In the genomic region with DNA sequence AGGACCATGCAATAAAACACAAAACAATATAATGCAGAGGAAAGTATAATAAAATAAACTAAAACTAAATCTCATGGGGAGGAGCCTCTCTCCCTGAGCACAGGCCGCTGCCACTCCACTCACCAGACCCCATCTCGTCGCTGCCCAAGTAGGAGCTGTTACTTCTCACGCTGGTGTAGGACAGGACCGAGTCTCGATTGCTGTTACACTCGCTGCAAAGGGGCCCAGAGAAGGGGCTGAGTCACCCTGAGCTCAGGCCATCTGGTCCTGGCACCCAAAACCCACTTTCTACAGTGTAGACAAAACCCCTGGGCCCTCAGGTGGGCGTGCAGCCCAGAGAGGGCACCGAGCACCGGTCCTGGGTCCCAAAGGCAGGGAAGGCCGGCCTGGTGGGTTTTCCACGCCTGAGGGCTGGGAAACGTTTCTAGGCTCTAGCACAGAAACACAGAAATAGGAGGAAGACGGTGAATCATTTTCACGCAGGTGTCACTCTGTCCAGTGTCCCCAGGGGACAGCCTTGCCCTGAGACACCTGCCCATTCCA, we compare ENCODE assay signal across 22 cellular contexts.
"Had no signal": no experiment of that assay in that cellular context is flagged by ENCODE, and none has a peak within 500 bp of the region (broad histone marks: within the 10 kb centered on the region; RNA-seq: fewer than 3 reads in every experiment).

No MANE protein-coding gene starts in this region.

- FAIRE-seq: HepG2, RCC 7860 had no signal

- H3K9me3 ChIP-seq: MG63, SJCRH30 had no signal

- DNase-seq: IMR-90, Karpas-422, KG1, MG63, NCI-H1092 treated with DMSO at 0.1 percent for 48 hours, NCI-H1436, NCI-H187, NCI-H2029, NCI-H2081 treated with DMSO at 0.1 percent for 48 hours, NCI-H2171, NCI-H226, NCI-H446, NCI-H510A, NCI-H524 treated with DMSO at 0.1 percent for 48 hours, NCI-H69, NCI-H774, RPMI8226, SHP77 treated with DMSO at 0.1 percent for 48 hours, SJCRH30 had no signal

- H3K27ac ChIP-seq: SJCRH30 had no signal

- H3K4me3 ChIP-seq: MG63, SJCRH30 had no signal

- H3K27me3 ChIP-seq: MG63, SJCRH30 had no signal

- ATAC-seq: HepG2, SK-N-SH treated with all-trans-retinoic acid at 6 μM for 48 hours had no signal

- H3K4me1 ChIP-seq: SJCRH30 had no signal
